11 cellular contexts compared by ENCODE assay signal in the genomic region with DNA sequence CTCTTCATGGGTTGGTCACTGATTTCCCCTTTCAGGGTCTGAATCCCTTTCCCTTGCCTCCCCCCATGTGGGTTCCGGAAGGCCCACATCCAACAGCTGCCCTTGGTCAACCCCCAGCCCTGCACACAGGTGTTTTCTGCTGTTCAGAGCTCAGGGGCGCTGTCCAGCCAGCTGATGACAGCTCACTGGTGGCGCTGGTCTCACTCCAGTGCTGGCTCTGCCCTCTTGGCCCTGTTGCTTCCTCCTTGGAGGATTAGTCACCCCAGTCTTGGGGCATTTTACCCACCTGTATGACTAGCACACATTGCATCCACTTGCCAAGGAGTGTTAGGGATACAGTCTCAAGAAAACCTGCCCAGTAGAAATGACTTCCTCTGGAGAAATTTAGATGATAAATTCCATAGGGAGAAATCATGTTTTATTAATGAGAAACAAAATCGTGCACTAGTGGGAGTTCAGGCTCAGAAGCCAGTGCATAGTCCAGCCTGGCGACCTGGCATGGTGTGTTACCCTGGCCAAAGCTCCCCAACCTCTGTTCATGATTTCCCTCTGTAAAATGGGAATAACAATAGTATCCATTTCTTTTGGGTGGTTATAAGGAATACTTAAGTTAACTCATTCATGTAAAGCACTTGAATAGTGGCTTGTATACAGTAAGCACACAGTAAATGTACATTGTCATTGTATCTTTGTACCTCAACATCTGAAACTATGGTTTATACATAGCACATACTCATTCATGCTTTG. TPM values are rescaled to one million over a fixed set of nuclear protein-coding genes. Genes with fewer than 3 reads are reported as not detected.
A peak's percentile ranks its signal among the peaks of the same experiment; 100 is the strongest.
DNase-seq lines count a peak whose midpoint lies in the region; ATAC-seq and TF ChIP-seq lines count a peak whose summit lies in the region.
"Had no signal": no experiment of that assay in that cellular context is flagged by ENCODE, and none has a peak within 500 bp of the region (broad histone marks: within the 10 kb centered on the region; RNA-seq: fewer than 3 reads in every experiment).

No MANE protein-coding gene starts in this region.

- DNase-seq in DMS53 (lab: John Stamatoyannopoulos, UW) (peak; percentile 21), DMS53 treated with DMSO at 0.1 percent for 48 hours (lab: John Stamatoyannopoulos, UW; ENCODE audit: unreplicated experiment) (no peak), breast epithelium (ENCODE audit: low spot score in 2 of 2) (peak; percentile 61 to 62), left lung (peak; percentile 47 to 79), upper lobe of right lung (peak; percentile 66), DMS153 (lab: John Stamatoyannopoulos, UW) (no peak), SKM-1 (lab: John Stamatoyannopoulos, UW; ENCODE audit: unreplicated experiment) (no peak)
- DNase-seq: activated T-cell treated with anti-CD3 and anti-CD28 coated beads for 4 hours, MV-4-11 had no signal

- H3K27me3 Mint-ChIP-seq in stimulated activated memory B cell treated with anti-CD40 and anti-IgM and Interleukin-4, amounts not matched to agents 10 μg/mL and 1 μg/mL and 100 μg/mL, for 72 hours = peaks cover 9% of the 10 kb centered on the region

- intact Hi-C loops in breast epithelium (cut with DNase I; ENCODE audit: low total_unique reads) (loop anchor here (10.0 kb wide), 1 partner anchor 1998 kb away; a partner anchor contains a TSS), left lung (cut with DNase I) (no loop called here), upper lobe of right lung (cut with DNase I) (no loop called here)

- no peaks in the 10 kb centered on the region for H3K4me1 Mint-ChIP-seq in stimulated activated memory B cell treated with anti-CD40 and anti-IgM and Interleukin-4, amounts not matched to agents 10 μg/mL and 1 μg/mL and 100 μg/mL, for 72 hours

- peak overlapping the region; percentile 49 to 56 for H3K27ac ChIP-seq in breast epithelium
- peak overlapping the region in 1 of 2 donors; percentile 7 for H3K27ac ChIP-seq in left lung
- H3K27ac ChIP-seq in upper lobe of right lung = no peak overlapping the region

- H3K4me1 ChIP-seq in breast epithelium = peaks cover 14 to 28% of the 10 kb centered on the region in 2 donors
- peaks cover 26 to 46% of the 10 kb centered on the region in 2 donors for H3K4me1 ChIP-seq in left lung
- H3K4me1 ChIP-seq in upper lobe of right lung = peaks cover 64% of the 10 kb centered on the region

- TF ChIP-seq CTCF in breast epithelium (IDR thresholded peaks at IDR 0.05) (no peak), left lung (IDR thresholded peaks at IDR 0.05) (no peak), upper lobe of right lung (IDR thresholded peaks at IDR 0.05) (no peak)

- H3K9me3 ChIP-seq in breast epithelium (no peaks in the 10 kb centered on the region), left lung (no peaks in the 10 kb centered on the region), upper lobe of right lung (no peaks in the 10 kb centered on the region)
- H3K9me3 ChIP-seq: body of pancreas had no signal

- H3K4me3 ChIP-seq in breast epithelium (no peak overlapping the region), left lung (no peak overlapping the region), upper lobe of right lung (no peak overlapping the region)
- H3K4me3 ChIP-seq: body of pancreas had no signal

- no peak overlapping the region for H3K4me3 Mint-ChIP-seq in stimulated activated memory B cell treated with anti-CD40 and anti-IgM and Interleukin-4, amounts not matched to agents 10 μg/mL and 1 μg/mL and 100 μg/mL, for 72 hours

- no peak for TF ChIP-seq POLR2A in breast epithelium (IDR thresholded peaks at IDR 0.05)

- no peaks in the 10 kb centered on the region for H3K27me3 ChIP-seq in breast epithelium
- no peaks in the 10 kb centered on the region for H3K27me3 ChIP-seq in left lung
- H3K27me3 ChIP-seq in upper lobe of right lung = no peaks in the 10 kb centered on the region
- H3K27me3 ChIP-seq: body of pancreas had no signal

- no peaks in the 10 kb centered on the region for H3K36me3 Mint-ChIP-seq in stimulated activated memory B cell treated with anti-CD40 and anti-IgM and Interleukin-4, amounts not matched to agents 10 μg/mL and 1 μg/mL and 100 μg/mL, for 72 hours

- H3K27ac Mint-ChIP-seq in stimulated activated memory B cell treated with anti-CD40 and anti-IgM and Interleukin-4, amounts not matched to agents 10 μg/mL and 1 μg/mL and 100 μg/mL, for 72 hours = no peak overlapping the region

- no peaks in the 10 kb centered on the region for H3K36me3 ChIP-seq in breast epithelium
- no peaks in the 10 kb centered on the region for H3K36me3 ChIP-seq in left lung
- H3K36me3 ChIP-seq in upper lobe of right lung = peaks cover 5% of the 10 kb centered on the region

- ATAC-seq in left lung (peak; percentile 62), upper lobe of right lung (peak; percentile 52)
- no peak for ATAC-seq in stimulated activated memory B cell treated with anti-CD40 and anti-IgM and Interleukin-4, amounts not matched to agents 10 μg/mL and 1 μg/mL and 100 μg/mL, for 72 hours

- no peaks in the 10 kb centered on the region for H3K9me3 Mint-ChIP-seq in stimulated activated memory B cell treated with anti-CD40 and anti-IgM and Interleukin-4, amounts not matched to agents 10 μg/mL and 1 μg/mL and 100 μg/mL, for 72 hours

RNA-seq across cellular contexts. Expression of a gene that starts 21.6 kb away (rescaled TPM):
- total RNA-seq in breast epithelium (100 to 1,000 TPM; 166 to 187 (median 178) TPM), left lung (10 to 100 TPM; 58.0 to 72.9 TPM), upper lobe of right lung (158 TPM)

Comparison
In these comparisons a context has a peak if more than half of its experiments do, and no peak if none do; other contexts are left out.
1. DNase-seq: peak in DMS53 (single experiment), breast epithelium (2 of 2), left lung (2 of 2) and upper lobe of right lung (single experiment); none in DMS53 treated with DMSO at 0.1 percent for 48 hours (single experiment), DMS153 (single experiment) and SKM-1 (single experiment).